ENCODE assay signal across 9 cellular contexts in genomic region chr19:57406516-57407123, GRCh38. TPM values are rescaled to one million over a fixed set of nuclear protein-coding genes. Genes with fewer than 3 reads are reported as not detected.
DNase-seq lines count a peak whose midpoint lies in the region; ATAC-seq, FAIRE-seq and TF ChIP-seq lines count a peak whose summit lies in the region.
"Had no signal": no experiment of that assay in that cellular context is flagged by ENCODE, and none has a peak within 500 bp of the region (broad histone marks: within the 10 kb centered on the region; RNA-seq: fewer than 3 reads in every experiment).

No MANE protein-coding gene starts in this region.

- no peaks in the 10 kb centered on the region for H3K27me3 ChIP-seq in HepG2 (ENCODE audit: control insufficient read depth in 1 of 2, insufficient read depth in 2 of 2, low read length in 2 of 2)
- H3K27me3 ChIP-seq: BLaER1 treated with 17β-estradiol and CSF1 and Interleukin-3, amounts not matched to agents 10 nM and 100 nM had no signal

- no peak overlapping the region for H3K27ac Mint-ChIP-seq in activated CD4-positive, alpha-beta T cell treated with anti-CD3 and anti-CD28 coated beads, Interleukin-2, amount 10 ng/mL, durations not matched to agents 24 days and 14 days

- H3K9me3 ChIP-seq in HepG2 (ENCODE audit: low read length): no peaks in the 10 kb centered on the region

- peak; percentile 96 for TF ChIP-seq CTCF in HepG2 (CRISPR knock-in tag; IDR thresholded peaks at IDR 0.05)

- TF ChIP-seq EP300 in HepG2 (IDR thresholded peaks at IDR 0.05; ENCODE audit: low read depth in 2 of 2, low read length in 2 of 2) (no peak), HepG2 (CRISPR knock-in tag; IDR thresholded peaks at IDR 0.05; ENCODE audit: borderline replicate concordance) (no peak)

- peaks cover 7% of the 10 kb centered on the region for H3K36me3 Mint-ChIP-seq in activated CD4-positive, alpha-beta T cell treated with anti-CD3 and anti-CD28 coated beads, Interleukin-2, amount 10 ng/mL, durations not matched to agents 24 days and 14 days (ENCODE audit: low read depth)

- H4K20me1 ChIP-seq in HepG2 (ENCODE audit: insufficient read depth, low read length): no peaks in the 10 kb centered on the region

- H3K36me3 ChIP-seq in HepG2 (replicated peaks in 1 of 2; ENCODE audit: control insufficient read depth in 1 of 2, insufficient read depth in 2 of 2, low read length in 2 of 2): no peaks in the 10 kb centered on the region

- H2AFZ ChIP-seq in HepG2 (ENCODE audit: low read length): no peak overlapping the region

- H3K79me2 ChIP-seq in HepG2 (ENCODE audit: insufficient read depth, low read length): peaks cover 6% of the 10 kb centered on the region

- peaks cover 7% of the 10 kb centered on the region for H3K4me1 Mint-ChIP-seq in activated CD4-positive, alpha-beta T cell treated with anti-CD3 and anti-CD28 coated beads, Interleukin-2, amount 10 ng/mL, durations not matched to agents 24 days and 14 days

- peaks cover 11% of the 10 kb centered on the region for H3K9me3 Mint-ChIP-seq in activated CD4-positive, alpha-beta T cell treated with anti-CD3 and anti-CD28 coated beads, Interleukin-2, amount 10 ng/mL, durations not matched to agents 24 days and 14 days

- peak overlapping the region; percentile 71 for H3K4me2 ChIP-seq in HepG2 (ENCODE audit: low read depth, low read length)
- H3K4me2 ChIP-seq: BLaER1 treated with 17β-estradiol and CSF1 and Interleukin-3, amounts not matched to agents 10 nM and 100 nM had no signal

- WGBS in HepG2 (ENCODE audit: low lambda C conversion rate): 7% methylated on average over 8 of the region's 8 CpGs

- DNase-seq in NK-92 treated with Interleukin-12 subunit alpha and Interleukin-12 subunit beta, amount 100 ng/mL, for 24 hours (lab: John Stamatoyannopoulos, UW): peak; percentile 50
- DNase-seq in NK-92 (lab: John Stamatoyannopoulos, UW; ENCODE audit: unreplicated experiment) (no peak), NCI-H2227 treated with DMSO at 0.1 percent for 48 hours (lab: John Stamatoyannopoulos, UW) (peak; percentile 27), cerebellum (ENCODE audit: low spot score) (peak; percentile 59), HepG2 (ENCODE audit: low spot score) (peak; percentile 65)
- peak; percentile 88 for DNase-seq in activated CD4-positive, alpha-beta T cell treated with anti-CD3 and anti-CD28 coated beads, Interleukin-2, amount 10 ng/mL, durations not matched to agents 24 days and 14 days
- peak; percentile 43 to 45 for DNase-seq in stimulated activated CD8-positive, alpha-beta memory T cell treated with anti-CD3 and anti-CD28 coated beads, Interleukin-2, amount 100 ng/mL, for 1 hour (ENCODE audit: low read depth in 2 of 2)

- H3K4me3 ChIP-seq in HepG2 (replicated peaks in 1 of 3; ENCODE audit: insufficient read depth in 1 of 3, low read depth in 2 of 3, low read length in 3 of 3): no peak overlapping the region; a peak in 1 of 6 replicates
- H3K4me3 ChIP-seq: BLaER1 treated with 17β-estradiol and CSF1 and Interleukin-3, amounts not matched to agents 10 nM and 100 nM had no signal

- FAIRE-seq in HepG2 (lab: Jason Lieb, UNC): peak; percentile 67

- peak; percentile 85 for TF ChIP-seq RAD21 in HepG2 (CRISPR knock-in tag; IDR thresholded peaks at IDR 0.05)

- BruUV-seq in HepG2 (replicated peaks; lab: Mats Ljungman, UMichigan): no TSS peak

- intact Hi-C loops in activated CD4-positive, alpha-beta T cell treated with anti-CD3 and anti-CD28 coated beads, Interleukin-2, amount 10 ng/mL, durations not matched to agents 24 days and 14 days (cut with micrococcal nuclease): loop anchor here (1.0 kb wide), 2 partner anchors 29 to 749 kb away; partner anchors contain the start of gene ZNF749
- intact Hi-C loops in HepG2 (cut with micrococcal nuclease; ENCODE audit: unreplicated experiment): loop anchor here (1.0 to 10.0 kb wide), 3 partner anchors 28 to 302 kb away; partner anchors contain the start of genes ZNF211 and ZNF749

- CTCF ChIA-PET in HepG2 (lab: Yijun Ruan, JAX; ENCODE audit: low intra/inter-chr PET ratio, low total read pairs): no interaction called here

- peaks cover 41% of the 10 kb centered on the region for H3K4me1 ChIP-seq in HepG2 (ENCODE audit: insufficient read depth, low read length)

- no peak overlapping the region for H3K27ac ChIP-seq in HepG2 (ENCODE audit: extremely low read length, insufficient read depth, low read length)
- H3K27ac ChIP-seq: BLaER1 treated with 17β-estradiol and CSF1 and Interleukin-3, amounts not matched to agents 10 nM and 100 nM had no signal

- ATAC-seq in HepG2 (peak; percentile 80), HG02840 (IDR thresholded peaks at IDR 0.05; ENCODE audit: low FRiP score, unreplicated experiment) (no peak)

- no peak overlapping the region for H3K4me3 Mint-ChIP-seq in activated CD4-positive, alpha-beta T cell treated with anti-CD3 and anti-CD28 coated beads, Interleukin-2, amount 10 ng/mL, durations not matched to agents 24 days and 14 days

- H3K9ac ChIP-seq in HepG2 (ENCODE audit: insufficient read depth, low read depth, low read length): no peak overlapping the region

- TF ChIP-seq POLR2A in HepG2 (IDR thresholded peaks at IDR 0.05; ENCODE audit: insufficient read depth in 1 of 2, low read depth in 2 of 2, low read length in 2 of 2): no peak

- POLR2A ChIA-PET in HepG2 (lab: Yijun Ruan, JAX): interaction anchor here (0.9 kb wide), 1 partner anchor 17 kb away, joined by 3 read pairs; the partner anchor contains the start of gene ZNF548

- H3K27me3 Mint-ChIP-seq in activated CD4-positive, alpha-beta T cell treated with anti-CD3 and anti-CD28 coated beads, Interleukin-2, amount 10 ng/mL, durations not matched to agents 24 days and 14 days: no peaks in the 10 kb centered on the region

- in situ Hi-C loops in HepG2 (cut with HindIII; ENCODE audit: extremely low pct_ligation_motif_present, low pct_unique_long_range_greater_than_20kb): no loop called here

RNA-seq across cellular contexts. Expression of gene ZNF17, which starts 4.3 kb away (rescaled TPM):
- 7.4 and 7.8 TPM in 2 replicates for total RNA-seq in activated CD4-positive, alpha-beta T cell treated with anti-CD3 and anti-CD28 coated beads, Interleukin-2, amount 10 ng/mL, durations not matched to agents 24 days and 14 days
- total RNA-seq in cerebellum: 35.8 TPM
- total RNA-seq in HepG2 (2016; rRNA removed; fragmentation: Illumina TruSeq; extraction: Trizol): 10.1 and 14.0 TPM in 2 replicates
- total RNA-seq in HepG2 (2016; cell fraction: cytosol; rRNA removed; fragmentation: Illumina TruSeq; extraction: Trizol; ENCODE audit: low read depth): 1.7 and 1.8 TPM in 2 replicates
- total RNA-seq in HepG2 (2016; cell fraction: insoluble cytoplasmic fraction; rRNA removed; fragmentation: Illumina TruSeq; extraction: Trizol): 9.0 and 13.5 TPM in 2 replicates
- 6.0 and 7.0 TPM in 2 replicates for total RNA-seq in HepG2 (2016; cell fraction: membrane; rRNA removed; fragmentation: Illumina TruSeq; extraction: Trizol)
- 11.7 and 13.5 TPM in 2 replicates for total RNA-seq in HepG2 (2016; cell fraction: nucleus; rRNA removed; fragmentation: Illumina TruSeq; extraction: Trizol)
- polyA plus RNA-seq in HepG2 (2011; rRNA removed): 3.0 and 3.7 TPM in 2 replicates
- polyA plus RNA-seq in HepG2 (2011; cell fraction: cytosol; rRNA removed): 1.5 and 3.0 TPM in 2 replicates
- 8.1 and 8.6 TPM in 2 replicates for polyA plus RNA-seq in HepG2 (2011; cell fraction: nucleus; rRNA removed)
- 2.4 and 2.5 TPM in 2 replicates for polyA plus RNA-seq in HepG2 (2012)
- 0.35 and 0.54 TPM in 2 replicates for polyA plus RNA-seq in HepG2 (2016; cell fraction: cytosol; fragmentation: Illumina TruSeq; extraction: Trizol; ENCODE audit: low read depth)
- polyA plus RNA-seq in HepG2 (2016; cell fraction: insoluble cytoplasmic fraction; fragmentation: Illumina TruSeq; extraction: Trizol; ENCODE audit: low read depth): 6.0 and 7.0 TPM in 2 replicates
- 1.5 and 1.9 TPM in 2 replicates for polyA plus RNA-seq in HepG2 (2016; cell fraction: membrane; fragmentation: Illumina TruSeq; extraction: Trizol; ENCODE audit: low read depth)
- polyA plus RNA-seq in HepG2 (2016; cell fraction: nucleus; fragmentation: Illumina TruSeq; extraction: Trizol; ENCODE audit: insufficient read depth, low read depth): 7.0 and 7.2 TPM in 2 replicates
- polyA minus RNA-seq in HepG2 (2011; rRNA and poly(A)+ RNA removed; ENCODE audit: low replicate concordance): 24.0 and 24.2 TPM in 2 replicates
- polyA minus RNA-seq in HepG2 (2011; cell fraction: cytosol; rRNA and poly(A)+ RNA removed): 3.7 and 5.4 TPM in 2 replicates
- 51.2 and 58.4 TPM in 2 replicates for polyA minus RNA-seq in HepG2 (2011; cell fraction: nucleus; rRNA and poly(A)+ RNA removed)

RNA-seq across cellular contexts. Expression of gene ZNF548, which starts 17.0 kb away (rescaled TPM):
- 10.6 and 12.7 TPM in 2 replicates for total RNA-seq in activated CD4-positive, alpha-beta T cell treated with anti-CD3 and anti-CD28 coated beads, Interleukin-2, amount 10 ng/mL, durations not matched to agents 24 days and 14 days
- total RNA-seq in cerebellum (45.7 TPM), HepG2 (2016; rRNA removed; fragmentation: Illumina TruSeq; extraction: Trizol) (24.9 and 29.4 TPM in 2 replicates)
- total RNA-seq in HepG2 (2016; cell fraction: cytosol; rRNA removed; fragmentation: Illumina TruSeq; extraction: Trizol; ENCODE audit: low read depth): 2.4 and 4.3 TPM in 2 replicates
- 27.4 and 29.3 TPM in 2 replicates for total RNA-seq in HepG2 (2016; cell fraction: insoluble cytoplasmic fraction; rRNA removed; fragmentation: Illumina TruSeq; extraction: Trizol)
- 11.2 and 12.3 TPM in 2 replicates for total RNA-seq in HepG2 (2016; cell fraction: membrane; rRNA removed; fragmentation: Illumina TruSeq; extraction: Trizol)
- 31.8 and 35.6 TPM in 2 replicates for total RNA-seq in HepG2 (2016; cell fraction: nucleus; rRNA removed; fragmentation: Illumina TruSeq; extraction: Trizol)
- 19.5 and 19.6 TPM in 2 replicates for polyA plus RNA-seq in HepG2 (2011; rRNA removed)
- polyA plus RNA-seq in HepG2 (2011; cell fraction: cytosol; rRNA removed): 11.8 and 12.3 TPM in 2 replicates
- polyA plus RNA-seq in HepG2 (2011; cell fraction: nucleus; rRNA removed): 31.4 and 37.4 TPM in 2 replicates
- polyA plus RNA-seq in HepG2 (2012): 11.6 and 12.0 TPM in 2 replicates
- polyA plus RNA-seq in HepG2 (2016; cell fraction: cytosol; fragmentation: Illumina TruSeq; extraction: Trizol; ENCODE audit: low read depth): 0.79 and 1.1 TPM in 2 replicates
- 15.8 and 17.0 TPM in 2 replicates for polyA plus RNA-seq in HepG2 (2016; cell fraction: insoluble cytoplasmic fraction; fragmentation: Illumina TruSeq; extraction: Trizol; ENCODE audit: low read depth)
- 3.6 and 4.5 TPM in 2 replicates for polyA plus RNA-seq in HepG2 (2016; cell fraction: membrane; fragmentation: Illumina TruSeq; extraction: Trizol; ENCODE audit: low read depth)
- polyA plus RNA-seq in HepG2 (2016; cell fraction: nucleus; fragmentation: Illumina TruSeq; extraction: Trizol; ENCODE audit: insufficient read depth, low read depth): 45.4 and 45.8 TPM in 2 replicates
- 15.8 and 36.1 TPM in 2 replicates for polyA minus RNA-seq in HepG2 (2011; rRNA and poly(A)+ RNA removed; ENCODE audit: low replicate concordance)
- 10.5 and 13.1 TPM in 2 replicates for polyA minus RNA-seq in HepG2 (2011; cell fraction: cytosol; rRNA and poly(A)+ RNA removed)
- 30.3 and 34.6 TPM in 2 replicates for polyA minus RNA-seq in HepG2 (2011; cell fraction: nucleus; rRNA and poly(A)+ RNA removed)

RNA-seq across cellular contexts. Expression of gene ZNF749, which starts 28.5 kb away (rescaled TPM):
- 22.5 and 26.5 TPM in 2 replicates for total RNA-seq in activated CD4-positive, alpha-beta T cell treated with anti-CD3 and anti-CD28 coated beads, Interleukin-2, amount 10 ng/mL, durations not matched to agents 24 days and 14 days
- total RNA-seq in cerebellum (35.7 TPM), HepG2 (2016; rRNA removed; fragmentation: Illumina TruSeq; extraction: Trizol) (19.1 and 21.0 TPM in 2 replicates)
- total RNA-seq in HepG2 (2016; cell fraction: cytosol; rRNA removed; fragmentation: Illumina TruSeq; extraction: Trizol; ENCODE audit: low read depth): 11.9 and 19.8 TPM in 2 replicates
- 18.5 and 20.2 TPM in 2 replicates for total RNA-seq in HepG2 (2016; cell fraction: insoluble cytoplasmic fraction; rRNA removed; fragmentation: Illumina TruSeq; extraction: Trizol)
- 16.7 and 19.6 TPM in 2 replicates for total RNA-seq in HepG2 (2016; cell fraction: membrane; rRNA removed; fragmentation: Illumina TruSeq; extraction: Trizol)
- total RNA-seq in HepG2 (2016; cell fraction: nucleus; rRNA removed; fragmentation: Illumina TruSeq; extraction: Trizol): 14.5 and 15.8 TPM in 2 replicates
- 18.9 and 22.7 TPM in 2 replicates for polyA plus RNA-seq in HepG2 (2011; rRNA removed)
- polyA plus RNA-seq in HepG2 (2011; cell fraction: cytosol; rRNA removed): 10.8 and 13.3 TPM in 2 replicates
- 11.4 and 16.0 TPM in 2 replicates for polyA plus RNA-seq in HepG2 (2011; cell fraction: nucleus; rRNA removed)
- polyA plus RNA-seq in HepG2 (2012): 11.1 and 18.9 TPM in 2 replicates
- polyA plus RNA-seq in HepG2 (2016; cell fraction: cytosol; fragmentation: Illumina TruSeq; extraction: Trizol; ENCODE audit: low read depth): 23.3 and 26.2 TPM in 2 replicates
- polyA plus RNA-seq in HepG2 (2016; cell fraction: insoluble cytoplasmic fraction; fragmentation: Illumina TruSeq; extraction: Trizol; ENCODE audit: low read depth): 14.4 and 15.0 TPM in 2 replicates
- polyA plus RNA-seq in HepG2 (2016; cell fraction: membrane; fragmentation: Illumina TruSeq; extraction: Trizol; ENCODE audit: low read depth): 19.1 and 22.9 TPM in 2 replicates
- polyA plus RNA-seq in HepG2 (2016; cell fraction: nucleus; fragmentation: Illumina TruSeq; extraction: Trizol; ENCODE audit: insufficient read depth, low read depth): 15.1 and 18.4 TPM in 2 replicates
- polyA minus RNA-seq in HepG2 (2011; rRNA and poly(A)+ RNA removed; ENCODE audit: low replicate concordance): 13.0 and 24.8 TPM in 2 replicates
- 5.5 and 8.0 TPM in 2 replicates for polyA minus RNA-seq in HepG2 (2011; cell fraction: cytosol; rRNA and poly(A)+ RNA removed)
- polyA minus RNA-seq in HepG2 (2011; cell fraction: nucleus; rRNA and poly(A)+ RNA removed): 11.8 and 14.3 TPM in 2 replicates

RNA-seq across cellular contexts. Expression of gene TRAPPC2B, which starts 43.3 kb away (rescaled TPM):
- total RNA-seq in activated CD4-positive, alpha-beta T cell treated with anti-CD3 and anti-CD28 coated beads, Interleukin-2, amount 10 ng/mL, durations not matched to agents 24 days and 14 days: 4.1 and 4.3 TPM in 2 replicates
- total RNA-seq in cerebellum (13.0 TPM), HepG2 (2016; rRNA removed; fragmentation: Illumina TruSeq; extraction: Trizol) (13.3 and 20.5 TPM in 2 replicates)
- 6.0 and 7.5 TPM in 2 replicates for total RNA-seq in HepG2 (2016; cell fraction: cytosol; rRNA removed; fragmentation: Illumina TruSeq; extraction: Trizol; ENCODE audit: low read depth)
- 14.1 and 20.3 TPM in 2 replicates for total RNA-seq in HepG2 (2016; cell fraction: insoluble cytoplasmic fraction; rRNA removed; fragmentation: Illumina TruSeq; extraction: Trizol)
- 5.7 and 5.9 TPM in 2 replicates for total RNA-seq in HepG2 (2016; cell fraction: membrane; rRNA removed; fragmentation: Illumina TruSeq; extraction: Trizol)
- 7.0 and 7.7 TPM in 2 replicates for total RNA-seq in HepG2 (2016; cell fraction: nucleus; rRNA removed; fragmentation: Illumina TruSeq; extraction: Trizol)
- 16.8 and 17.7 TPM in 2 replicates for polyA plus RNA-seq in HepG2 (2011; rRNA removed)
- polyA plus RNA-seq in HepG2 (2011; cell fraction: cytosol; rRNA removed): 19.8 and 24.4 TPM in 2 replicates
- 3.5 and 5.8 TPM in 2 replicates for polyA plus RNA-seq in HepG2 (2011; cell fraction: nucleus; rRNA removed)
- polyA plus RNA-seq in HepG2 (2012): 12.0 and 12.7 TPM in 2 replicates
- 3.7 and 5.0 TPM in 2 replicates for polyA plus RNA-seq in HepG2 (2016; cell fraction: cytosol; fragmentation: Illumina TruSeq; extraction: Trizol; ENCODE audit: low read depth)
- polyA plus RNA-seq in HepG2 (2016; cell fraction: insoluble cytoplasmic fraction; fragmentation: Illumina TruSeq; extraction: Trizol; ENCODE audit: low read depth): 20.2 and 24.5 TPM in 2 replicates
- 2.9 TPM in 2 replicates for polyA plus RNA-seq in HepG2 (2016; cell fraction: membrane; fragmentation: Illumina TruSeq; extraction: Trizol; ENCODE audit: low read depth)
- 10.9 and 11.1 TPM in 2 replicates for polyA plus RNA-seq in HepG2 (2016; cell fraction: nucleus; fragmentation: Illumina TruSeq; extraction: Trizol; ENCODE audit: insufficient read depth, low read depth)
- 6.7 and 11.3 TPM in 2 replicates for polyA minus RNA-seq in HepG2 (2011; rRNA and poly(A)+ RNA removed; ENCODE audit: low replicate concordance)
- polyA minus RNA-seq in HepG2 (2011; cell fraction: cytosol; rRNA and poly(A)+ RNA removed): 1.8 and 6.1 TPM in 2 replicates
- 3.6 and 6.2 TPM in 2 replicates for polyA minus RNA-seq in HepG2 (2011; cell fraction: nucleus; rRNA and poly(A)+ RNA removed)

RNA-seq across cellular contexts. Expression of gene ZNF547, which starts 43.3 kb away (rescaled TPM):
- total RNA-seq in activated CD4-positive, alpha-beta T cell treated with anti-CD3 and anti-CD28 coated beads, Interleukin-2, amount 10 ng/mL, durations not matched to agents 24 days and 14 days: 1.3 and 1.6 TPM in 2 replicates
- 11.5 TPM for total RNA-seq in cerebellum
- 2.1 and 2.6 TPM in 2 replicates for total RNA-seq in HepG2 (2016; rRNA removed; fragmentation: Illumina TruSeq; extraction: Trizol)
- 0.40 and 0.44 TPM in 2 replicates for total RNA-seq in HepG2 (2016; cell fraction: cytosol; rRNA removed; fragmentation: Illumina TruSeq; extraction: Trizol; ENCODE audit: low read depth)
- 2.2 and 2.6 TPM in 2 replicates for total RNA-seq in HepG2 (2016; cell fraction: insoluble cytoplasmic fraction; rRNA removed; fragmentation: Illumina TruSeq; extraction: Trizol)
- total RNA-seq in HepG2 (2016; cell fraction: membrane; rRNA removed; fragmentation: Illumina TruSeq; extraction: Trizol): 1.0 TPM in 2 replicates
- 3.1 and 4.6 TPM in 2 replicates for total RNA-seq in HepG2 (2016; cell fraction: nucleus; rRNA removed; fragmentation: Illumina TruSeq; extraction: Trizol)
- 2.0 and 2.2 TPM in 2 replicates for polyA plus RNA-seq in HepG2 (2011; rRNA removed)
- 0.71 and 1.3 TPM in 2 replicates for polyA plus RNA-seq in HepG2 (2011; cell fraction: cytosol; rRNA removed)
- 3.0 and 5.3 TPM in 2 replicates for polyA plus RNA-seq in HepG2 (2011; cell fraction: nucleus; rRNA removed)
- 2.5 TPM in 2 replicates for polyA plus RNA-seq in HepG2 (2012)
- 0.24 and 0.31 TPM in 2 replicates for polyA plus RNA-seq in HepG2 (2016; cell fraction: cytosol; fragmentation: Illumina TruSeq; extraction: Trizol; ENCODE audit: low read depth)
- 1.3 and 1.4 TPM in 2 replicates for polyA plus RNA-seq in HepG2 (2016; cell fraction: insoluble cytoplasmic fraction; fragmentation: Illumina TruSeq; extraction: Trizol; ENCODE audit: low read depth)
- 0.37 and 0.50 TPM in 2 replicates for polyA plus RNA-seq in HepG2 (2016; cell fraction: membrane; fragmentation: Illumina TruSeq; extraction: Trizol; ENCODE audit: low read depth)
- polyA plus RNA-seq in HepG2 (2016; cell fraction: nucleus; fragmentation: Illumina TruSeq; extraction: Trizol; ENCODE audit: insufficient read depth, low read depth): 4.6 and 5.6 TPM in 2 replicates
- polyA minus RNA-seq in HepG2 (2011; rRNA and poly(A)+ RNA removed; ENCODE audit: low replicate concordance): 4.5 and 5.7 TPM in 2 replicates
- polyA minus RNA-seq in HepG2 (2011; cell fraction: cytosol; rRNA and poly(A)+ RNA removed): 2.1 and 2.2 TPM in 2 replicates
- 4.8 and 6.3 TPM in 2 replicates for polyA minus RNA-seq in HepG2 (2011; cell fraction: nucleus; rRNA and poly(A)+ RNA removed)
